ENCODE assay signal across 29 cellular contexts in genomic region chr6:128171182-128171581, GRCh38.
"Had no signal": no experiment of that assay in that cellular context is flagged by ENCODE, and none has a peak within 500 bp of the region (broad histone marks: within the 10 kb centered on the region; RNA-seq: fewer than 3 reads in every experiment).

No MANE protein-coding gene starts in this region.

- H3K9ac ChIP-seq: neural progenitor cell, parathyroid adenoma had no signal

- H3K27me3 ChIP-seq: neural progenitor cell, ovary, right atrium auricular region, right lobe of liver, sigmoid colon, stomach, thyroid gland, tibial nerve, upper lobe of left lung, vagina had no signal

- H3K36me3 Mint-ChIP-seq: natural killer cell treated with Interleukin-12 subunit alpha and Interleukin-12 subunit beta and Interleukin-15 and Interleukin-18, amount 100 ng/mL, for 72 hours; neural progenitor cell; stimulated activated effector memory CD8-positive, alpha-beta T cell treated with anti-CD3 and anti-CD28 coated beads, Interleukin-12 subunit alpha, Interleukin-12 subunit beta, amount 100 ng/mL, for 72 hours had no signal

- ATAC-seq: naive thymus-derived CD8-positive, alpha-beta T cell; natural killer cell treated with Interleukin-12 subunit alpha and Interleukin-12 subunit beta and Interleukin-15 and Interleukin-18, amount 100 ng/mL, for 72 hours; right lobe of liver; stimulated activated effector memory CD8-positive, alpha-beta T cell treated with anti-CD3 and anti-CD28 coated beads, Interleukin-12 subunit alpha, Interleukin-12 subunit beta, amount 100 ng/mL, for 72 hours; stimulated activated naive B cell treated with anti-CD40 and anti-IgM and Interleukin-4, amounts not matched to agents 10 μg/mL and 1 μg/mL and 100 μg/mL, for 72 hours had no signal

- H2AFZ ChIP-seq: neural progenitor cell, parathyroid adenoma had no signal

- H3K9me3 Mint-ChIP-seq: naive thymus-derived CD8-positive, alpha-beta T cell; natural killer cell treated with Interleukin-12 subunit alpha and Interleukin-12 subunit beta and Interleukin-15 and Interleukin-18, amount 100 ng/mL, for 72 hours; nephron progenitor cell; neural progenitor cell; stimulated activated effector memory CD8-positive, alpha-beta T cell treated with anti-CD3 and anti-CD28 coated beads, Interleukin-12 subunit alpha, Interleukin-12 subunit beta, amount 100 ng/mL, for 72 hours; stimulated activated naive CD8-positive, alpha-beta T cell treated with anti-CD3 and anti-CD28 coated beads, Interleukin-15, Interleukin-2, amounts not matched to agents 100 ng/mL and 50 ng/mL, for 24 hours had no signal

- DNase-seq: naive thymus-derived CD8-positive, alpha-beta T cell; nephron progenitor cell; occipital lobe; ovary; posterior cingulate gyrus; retina; right lobe of liver; sigmoid colon; small intestine; stimulated activated CD4-positive, alpha-beta T cell treated with anti-CD3 and anti-CD28 coated beads, Interleukin-15, amount 100 ng/mL, for 24 hours; stimulated activated CD4-positive, alpha-beta T cell treated with anti-CD3 and anti-CD28 coated beads, Interleukin-2, amount 100 ng/mL, for 24 hours; stimulated activated CD4-positive, alpha-beta T cell treated with anti-CD3 and anti-CD28 coated beads, Interleukin-2, amount 100 ng/mL, for 48 hours; stimulated activated CD4-positive, alpha-beta T cell treated with anti-CD3 and anti-CD28 coated beads, Interleukin-4, amount 100 ng/mL, for 24 hours; stimulated activated naive B cell treated with anti-CD40 and anti-IgM and Interleukin-4, amounts not matched to agents 10 μg/mL and 1 μg/mL and 100 μg/mL, for 72 hours; stimulated activated naive CD4-positive, alpha-beta T cell treated with Interleukin-2 at 50 U/mL for 16 hours; stomach; thyroid gland; trophoblast cell; upper lobe of left lung had no signal

- H3K4me1 Mint-ChIP-seq: nephron progenitor cell; neural progenitor cell; stimulated activated effector memory CD8-positive, alpha-beta T cell treated with anti-CD3 and anti-CD28 coated beads, Interleukin-12 subunit alpha, Interleukin-12 subunit beta, amount 100 ng/mL, for 72 hours had no signal

- H3K27me3 Mint-ChIP-seq: naive thymus-derived CD8-positive, alpha-beta T cell; natural killer cell treated with Interleukin-12 subunit alpha and Interleukin-12 subunit beta and Interleukin-15 and Interleukin-18, amount 100 ng/mL, for 72 hours; progenitor cell of endocrine pancreas; stimulated activated naive B cell treated with anti-CD40 and anti-IgM and Interleukin-4, amounts not matched to agents 10 μg/mL and 1 μg/mL and 100 μg/mL, for 72 hours; stimulated activated naive CD8-positive, alpha-beta T cell treated with anti-CD3 and anti-CD28 coated beads, Interleukin-15, Interleukin-2, amounts not matched to agents 100 ng/mL and 50 ng/mL, for 24 hours had no signal

- H3K4me3 Mint-ChIP-seq: naive thymus-derived CD8-positive, alpha-beta T cell; natural killer cell treated with Interleukin-12 subunit alpha and Interleukin-12 subunit beta and Interleukin-15 and Interleukin-18, amount 100 ng/mL, for 72 hours; nephron progenitor cell; neural progenitor cell; stimulated activated effector memory CD8-positive, alpha-beta T cell treated with anti-CD3 and anti-CD28 coated beads, Interleukin-12 subunit alpha, Interleukin-12 subunit beta, amount 100 ng/mL, for 72 hours; stimulated activated naive CD8-positive, alpha-beta T cell treated with anti-CD3 and anti-CD28 coated beads, Interleukin-15, Interleukin-2, amounts not matched to agents 100 ng/mL and 50 ng/mL, for 24 hours had no signal

- H3K9me3 ChIP-seq: ovary, right atrium auricular region, right lobe of liver, sigmoid colon, stomach, thoracic aorta, thyroid gland, tibial nerve, upper lobe of left lung, vagina had no signal

- H3K36me3 ChIP-seq: neural progenitor cell, ovary, right atrium auricular region, right lobe of liver, sigmoid colon, stomach, thoracic aorta, thyroid gland, tibial nerve, upper lobe of left lung, vagina had no signal

- H3K4me1 ChIP-seq: neural progenitor cell, parathyroid adenoma, right atrium auricular region, tibial nerve, upper lobe of left lung, vagina had no signal

- H3K27ac Mint-ChIP-seq: naive thymus-derived CD8-positive, alpha-beta T cell; natural killer cell treated with Interleukin-12 subunit alpha and Interleukin-12 subunit beta and Interleukin-15 and Interleukin-18, amount 100 ng/mL, for 72 hours; nephron progenitor cell; neural progenitor cell; progenitor cell of endocrine pancreas; stimulated activated effector memory CD8-positive, alpha-beta T cell treated with anti-CD3 and anti-CD28 coated beads, Interleukin-12 subunit alpha, Interleukin-12 subunit beta, amount 100 ng/mL, for 72 hours; stimulated activated naive B cell treated with anti-CD40 and anti-IgM and Interleukin-4, amounts not matched to agents 10 μg/mL and 1 μg/mL and 100 μg/mL, for 72 hours; stimulated activated naive CD8-positive, alpha-beta T cell treated with anti-CD3 and anti-CD28 coated beads, Interleukin-15, Interleukin-2, amounts not matched to agents 100 ng/mL and 50 ng/mL, for 24 hours had no signal

- H3K4me2 ChIP-seq: neural progenitor cell had no signal

- H3K4me3 ChIP-seq: neural progenitor cell, ovary, right atrium auricular region, right lobe of liver, sigmoid colon, stomach, thoracic aorta, thyroid gland, tibial nerve, upper lobe of left lung, vagina had no signal

- H3K79me2 ChIP-seq: parathyroid adenoma had no signal
